In the genomic region with DNA sequence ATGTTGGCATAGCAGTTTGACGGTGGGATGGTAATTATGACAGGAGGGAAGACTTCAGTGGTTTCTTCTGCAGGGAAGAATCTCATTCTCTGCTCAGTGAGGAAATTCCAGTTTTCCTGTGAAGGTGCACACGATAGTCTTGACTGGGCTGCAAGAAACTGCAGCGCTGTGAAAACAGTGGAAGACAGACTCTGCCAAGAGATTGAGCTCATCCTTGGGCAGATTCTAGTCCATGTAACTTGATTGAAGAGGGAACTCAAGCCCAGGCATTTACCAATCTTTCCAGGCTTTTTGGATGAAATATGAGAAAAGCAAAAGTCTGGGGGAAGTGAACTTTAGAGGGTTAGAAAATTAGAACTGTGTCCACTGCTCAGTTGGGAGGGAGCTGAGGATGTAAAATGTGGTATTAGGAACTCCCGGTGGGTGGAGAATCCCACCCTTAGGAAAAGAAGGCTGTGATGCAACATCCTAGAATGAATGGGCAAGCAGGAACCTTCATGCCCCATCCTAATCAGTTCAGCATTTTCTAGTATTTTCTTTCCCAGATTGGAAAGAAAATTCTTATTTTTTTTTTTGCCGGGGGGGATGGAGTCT, we compare ENCODE assay signal across 29 cellular contexts.
A peak's percentile ranks its signal among the peaks of the same experiment; 100 is the strongest.
DNase-seq lines count a peak whose midpoint lies in the region; ATAC-seq and TF ChIP-seq lines count a peak whose summit lies in the region.
"Had no signal": no experiment of that assay in that cellular context is flagged by ENCODE, and none has a peak within 500 bp of the region (broad histone marks: within the 10 kb centered on the region; RNA-seq: fewer than 3 reads in every experiment).

No MANE protein-coding gene starts in this region.

- no peaks in the 10 kb centered on the region for H3K27me3 Mint-ChIP-seq in chondrocyte (ENCODE audit: low read depth)
- H3K27me3 Mint-ChIP-seq in activated T-cell treated with anti-CD3 and anti-CD28 coated beads, Interleukin-2, amount 50 U/mL, for 24 hours = peaks cover 14% of the 10 kb centered on the region

- peak overlapping the region; percentile 41 for H3K27ac Mint-ChIP-seq in chondrocyte (ENCODE audit: unreplicated experiment)
- no peak overlapping the region for H3K27ac Mint-ChIP-seq in activated T-cell treated with anti-CD3 and anti-CD28 coated beads, Interleukin-2, amount 50 U/mL, for 24 hours
- H3K27ac Mint-ChIP-seq: CD4-positive, alpha-beta memory T cell had no signal

- no peak for TF ChIP-seq CTCF in chondrocyte (IDR thresholded peaks at IDR 0.05)
- TF ChIP-seq CTCF in ascending aorta (IDR thresholded peaks at IDR 0.05) = no peak

- H3K36me3 Mint-ChIP-seq in chondrocyte (ENCODE audit: low read depth) = peaks cover 18% of the 10 kb centered on the region
- no peaks in the 10 kb centered on the region for H3K36me3 Mint-ChIP-seq in activated T-cell treated with anti-CD3 and anti-CD28 coated beads, Interleukin-2, amount 50 U/mL, for 24 hours (ENCODE audit: low read depth)

- no peak overlapping the region for H3K4me2 ChIP-seq in mesenchymal stem cell (ENCODE audit: low read length, poor library complexity, severe bottlenecking)
- H3K4me2 ChIP-seq: PC-9 had no signal

- no peaks in the 10 kb centered on the region for H3K9me3 Mint-ChIP-seq in chondrocyte (ENCODE audit: low read depth)
- H3K9me3 Mint-ChIP-seq in activated T-cell treated with anti-CD3 and anti-CD28 coated beads, Interleukin-2, amount 50 U/mL, for 24 hours = no peaks in the 10 kb centered on the region
- H3K9me3 Mint-ChIP-seq: CD4-positive, alpha-beta memory T cell had no signal

- 74% methylated on average over 4 of the region's 5 CpGs for WGBS in mesenchymal stem cell

- H3K4me3 Mint-ChIP-seq in chondrocyte (ENCODE audit: unreplicated experiment) = no peak overlapping the region
- H3K4me3 Mint-ChIP-seq in activated T-cell treated with anti-CD3 and anti-CD28 coated beads, Interleukin-2, amount 50 U/mL, for 24 hours = no peak overlapping the region
- H3K4me3 Mint-ChIP-seq: CD4-positive, alpha-beta memory T cell had no signal

- H3K27ac ChIP-seq in mesenchymal stem cell (ENCODE audit: low read length, poor library complexity, severe bottlenecking) (no peak overlapping the region), ascending aorta (peak overlapping the region in 1 of 2 donors; percentile 14)
- H3K27ac ChIP-seq: PC-9, SJCRH30 had no signal

- H3K23ac ChIP-seq in mesenchymal stem cell (ENCODE audit: low read length in 2 of 2) = no peak overlapping the region

- no peaks in the 10 kb centered on the region for H3K79me1 ChIP-seq in mesenchymal stem cell (replicated peaks; ENCODE audit: low read length, poor library complexity, severe bottlenecking)

- ATAC-seq in sciatic nerve = peak; percentile 80
- ATAC-seq: GM12878, Right ventricle myocardium inferior had no signal

- H3K9me3 ChIP-seq in mesenchymal stem cell (ENCODE audit: control insufficient read depth, low read length) (no peaks in the 10 kb centered on the region), ascending aorta (no peaks in the 10 kb centered on the region)
- H3K9me3 ChIP-seq: Caco-2, MG63, SJCRH30 had no signal

- H3K27me3 ChIP-seq in mesenchymal stem cell (ENCODE audit: control insufficient read depth in 1 of 2, insufficient read depth in 1 of 2, low read length in 2 of 2) (no peaks in the 10 kb centered on the region), ascending aorta (no peaks in the 10 kb centered on the region)
- H3K27me3 ChIP-seq: MG63, SJCRH30 had no signal

- no peak overlapping the region for H3K14ac ChIP-seq in mesenchymal stem cell (ENCODE audit: low read length in 2 of 2)

- no peak overlapping the region for H2BK120ac ChIP-seq in mesenchymal stem cell (ENCODE audit: low read depth, low read length)

- no peak overlapping the region for H2AFZ ChIP-seq in mesenchymal stem cell (ENCODE audit: low read depth, low read length)
- H2AFZ ChIP-seq: PC-9 had no signal

- no peak overlapping the region for H2AK5ac ChIP-seq in mesenchymal stem cell (ENCODE audit: low read length, severe bottlenecking)

- no peak overlapping the region for H3K4ac ChIP-seq in mesenchymal stem cell (ENCODE audit: low read depth in 1 of 2, low read length in 2 of 2)

- DNase-seq in AG20443 (ENCODE audit: low spot score) (peak; percentile 31), chondrocyte (ENCODE audit: low spot score) (no peak), mesenchymal stem cell (no peak), sciatic nerve (ENCODE audit: low spot score) (no peak), retina (no peak), ascending aorta (ENCODE audit: low spot score in 2 of 2) (no peak)
- DNase-seq in activated T-cell treated with anti-CD3 and anti-CD28 coated beads, Interleukin-2, amount 50 U/mL, for 24 hours = no peak
- no peak for DNase-seq in activated effector memory CD4-positive, alpha-beta T cell treated with anti-CD3 and anti-CD28 coated beads, Interleukin-2, amount 50 U/mL, for 16 hours
- DNase-seq: C1 segment of cervical spinal cord; Caco-2; CD4-positive, alpha-beta memory T cell; DMS79; EL; GDM1; GOT3; HCEC 1CT; IMR-90; KG1; MG63; NCI-H1694; NCI-H2029 treated with DMSO at 0.1 percent for 48 hours; NCI-H446 treated with DMSO at 0.1 percent for 48 hours; NCI-H526; NCI-H82; NK-92 treated with Interleukin-12 subunit alpha and Interleukin-12 subunit beta, amount 100 ng/mL, for 24 hours; PC-9; SJCRH30 had no signal

- intact Hi-C loops in sciatic nerve (cut with DNase I) = no loop called here
- intact Hi-C loops in ascending aorta (cut with DNase I) = no loop called here

- H4K91ac ChIP-seq in mesenchymal stem cell (ENCODE audit: low read length) = no peak overlapping the region

- H3K9ac ChIP-seq in mesenchymal stem cell (ENCODE audit: low read length) = peak overlapping the region; percentile 21

- H2BK12ac ChIP-seq in mesenchymal stem cell (ENCODE audit: low read length in 2 of 2) = no peak overlapping the region

- H3K4me1 Mint-ChIP-seq in chondrocyte (ENCODE audit: low read depth) = peaks cover 29% of the 10 kb centered on the region
- peaks cover 9% of the 10 kb centered on the region for H3K4me1 Mint-ChIP-seq in activated T-cell treated with anti-CD3 and anti-CD28 coated beads, Interleukin-2, amount 50 U/mL, for 24 hours (ENCODE audit: low read depth)

- H2BK5ac ChIP-seq in mesenchymal stem cell (ENCODE audit: low read depth, low read length, poor library complexity, severe bottlenecking) = no peak overlapping the region

- no peak overlapping the region for H2BK15ac ChIP-seq in mesenchymal stem cell (ENCODE audit: low read depth, poor library complexity, severe bottlenecking)

- peaks cover 16 to 85% of the 10 kb centered on the region in 2 experiments for H3K36me3 ChIP-seq in mesenchymal stem cell (ENCODE audit: control insufficient read depth in 1 of 2, insufficient read depth in 2 of 2, low read depth in 1 of 2, low read length in 2 of 2)
- peaks cover 46 to 71% of the 10 kb centered on the region in 2 donors for H3K36me3 ChIP-seq in ascending aorta

- H3K4me1 ChIP-seq in mesenchymal stem cell (ENCODE audit: control insufficient read depth, insufficient read depth, low read depth, low read length) = no peaks in the 10 kb centered on the region
- peaks cover 9 to 16% of the 10 kb centered on the region in 2 donors for H3K4me1 ChIP-seq in ascending aorta

- H3K4me3 ChIP-seq in mesenchymal stem cell (ENCODE audit: insufficient read depth in 1 of 2, low read depth in 1 of 2, low read length in 2 of 2) (no peak overlapping the region), ascending aorta (no peak overlapping the region)
- H3K4me3 ChIP-seq: GM12878, MG63, PC-9, SJCRH30 had no signal

- no peak overlapping the region for H3K18ac ChIP-seq in mesenchymal stem cell (ENCODE audit: low read depth in 1 of 2, low read length in 2 of 2)

- H4K8ac ChIP-seq in mesenchymal stem cell (ENCODE audit: low read length) = no peak overlapping the region
